ENCODE assay signal across 14 cellular contexts in the genomic region with DNA sequence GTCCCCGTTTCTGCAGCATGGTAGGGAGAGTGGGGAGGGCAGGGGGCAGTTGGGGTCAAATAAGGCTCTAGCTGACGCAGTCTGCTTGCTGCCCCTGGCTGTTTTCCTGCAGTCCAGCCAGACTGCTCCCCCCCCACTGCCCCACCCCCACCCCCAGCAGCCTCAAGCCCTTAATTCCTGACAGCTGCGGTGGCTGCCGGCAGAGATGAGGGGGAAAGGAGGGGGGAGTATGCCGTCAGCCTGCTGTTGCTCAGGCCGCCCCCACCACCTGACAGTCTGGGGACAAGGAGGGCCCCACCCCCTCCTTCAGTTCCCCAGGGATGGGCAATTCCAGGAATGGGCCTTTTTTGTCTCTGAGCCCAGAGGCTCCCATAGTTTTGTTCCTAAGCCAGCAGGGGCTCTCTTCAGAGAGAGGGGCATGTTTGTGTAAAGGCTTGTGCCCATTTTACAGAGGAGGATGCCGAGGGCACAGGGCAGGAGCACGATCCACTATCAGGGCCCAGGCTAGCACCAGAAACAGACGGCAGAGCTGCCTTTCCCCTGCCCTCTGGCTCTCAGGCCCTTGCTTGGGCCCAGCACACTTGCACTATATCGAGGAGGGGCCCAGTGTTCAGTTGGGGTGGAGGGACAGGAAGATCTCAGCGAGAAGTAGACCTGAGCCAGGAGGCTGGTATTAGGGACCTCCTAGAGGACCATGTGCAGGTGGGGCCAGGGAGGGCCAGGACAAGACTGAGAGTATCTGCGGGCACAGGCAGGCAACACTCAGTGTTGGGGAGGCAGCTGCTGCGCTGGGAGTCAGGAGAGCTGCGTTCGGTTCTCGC. TPM values are rescaled to one million over a fixed set of nuclear protein-coding genes. Genes with fewer than 3 reads are reported as not detected.
A peak's percentile ranks its signal among the peaks of the same experiment; 100 is the strongest.
DNase-seq lines count a peak whose midpoint lies in the region; ATAC-seq, FAIRE-seq and TF ChIP-seq lines count a peak whose summit lies in the region.
"Had no signal": no experiment of that assay in that cellular context is flagged by ENCODE, and none has a peak within 500 bp of the region (broad histone marks: within the 10 kb centered on the region; RNA-seq: fewer than 3 reads in every experiment).

No MANE protein-coding gene starts in this region.

- no peak for TF ChIP-seq RAD21 in HepG2 (CRISPR knock-in tag; IDR thresholded peaks at IDR 0.05)

- FAIRE-seq in HepG2 (lab: Jason Lieb, UNC): no peak
- FAIRE-seq: endothelial cell of umbilical vein had no signal

- BruUV-seq in HepG2 (replicated peaks; lab: Mats Ljungman, UMichigan): no TSS peak

- H3K4me3 ChIP-seq in HepG2 (replicated peaks in 1 of 3; ENCODE audit: insufficient read depth in 1 of 3, low read depth in 2 of 3, low read length in 3 of 3) (no peak overlapping the region), right lobe of liver (no peak overlapping the region), aorta (ENCODE audit: low read length in 2 of 2) (no peak overlapping the region)
- H3K4me3 ChIP-seq in effector memory CD4-positive, alpha-beta T cell (ENCODE audit: insufficient read depth, low read depth, low read length, poor library complexity, severe bottlenecking): peak overlapping the region; percentile 58
- H3K4me3 ChIP-seq: MG63 had no signal

- no peak for TF ChIP-seq CTCF in HepG2 (CRISPR knock-in tag; IDR thresholded peaks at IDR 0.05)
- TF ChIP-seq CTCF in right lobe of liver (IDR thresholded peaks at IDR 0.05): no peak
- TF ChIP-seq CTCF in foreskin keratinocyte (conservative IDR thresholded peaks at IDR 0.05): no peak

- no peak overlapping the region for H3K4me2 ChIP-seq in HepG2 (ENCODE audit: low read depth, low read length)

- no peaks in the 10 kb centered on the region for H3K79me2 ChIP-seq in HepG2 (ENCODE audit: insufficient read depth, low read length)

- intact Hi-C loops in HepG2 (cut with micrococcal nuclease; ENCODE audit: unreplicated experiment) (no loop called here), right lobe of liver (cut with DNase I) (no loop called here), aorta (cut with DNase I) (no loop called here)

- H4K20me1 ChIP-seq in HepG2 (ENCODE audit: insufficient read depth, low read length): peaks cover 8% of the 10 kb centered on the region; the same call in 1 of the 2 replicates

- no peak overlapping the region for H2AFZ ChIP-seq in HepG2 (ENCODE audit: low read length)

- DNase-seq in HepG2 (ENCODE audit: low spot score) (no peak), right lobe of liver (no peak), NCI-H82 (lab: John Stamatoyannopoulos, UW) (peak; percentile 97), aorta (peak; percentile 26 to 56), foreskin keratinocyte (no peak)
- DNase-seq in effector memory CD4-positive, alpha-beta T cell: no peak
- DNase-seq: amniotic stem cell; MG63; stimulated activated CD4-positive, alpha-beta T cell treated with anti-CD3 and anti-CD28 coated beads, Interleukin-15, amount 100 ng/mL, for 24 hours had no signal

- no peak for TF ChIP-seq EP300 in HepG2 (IDR thresholded peaks at IDR 0.05; ENCODE audit: low read depth in 2 of 2, low read length in 2 of 2)
- TF ChIP-seq EP300 in HepG2 (CRISPR knock-in tag; IDR thresholded peaks at IDR 0.05; ENCODE audit: borderline replicate concordance): no peak

- H3K4me1 ChIP-seq in HepG2 (ENCODE audit: insufficient read depth, low read length) (peaks cover 14% of the 10 kb centered on the region), right lobe of liver (peaks cover 0 to 5% (median 0%) of the 10 kb centered on the region in 4 donors), aorta (ENCODE audit: control insufficient read depth in 1 of 2, insufficient read depth in 2 of 2, low read length in 2 of 2) (no peaks in the 10 kb centered on the region), foreskin keratinocyte (peaks cover 10% of the 10 kb centered on the region)
- peaks cover 50% of the 10 kb centered on the region for H3K4me1 ChIP-seq in effector memory CD4-positive, alpha-beta T cell (ENCODE audit: control insufficient read depth, insufficient read depth, low read length, poor library complexity, severe bottlenecking)

- POLR2A ChIA-PET in HepG2 (lab: Yijun Ruan, JAX): no interaction called here

- in situ Hi-C loops in HepG2 (cut with HindIII; ENCODE audit: extremely low pct_ligation_motif_present, low pct_unique_long_range_greater_than_20kb): no loop called here

- H3K27me3 ChIP-seq in HepG2 (ENCODE audit: control insufficient read depth in 1 of 2, insufficient read depth in 2 of 2, low read length in 2 of 2): peaks cover 29 to 89% of the 10 kb centered on the region in 2 experiments; a peak in 4 of 5 replicates
- peaks cover 0 to 28% of the 10 kb centered on the region in 2 donors for H3K27me3 ChIP-seq in right lobe of liver
- peaks cover 2% of the 10 kb centered on the region for H3K27me3 ChIP-seq in effector memory CD4-positive, alpha-beta T cell (replicated peaks; ENCODE audit: control insufficient read depth, insufficient read depth, low read length, poor library complexity, severe bottlenecking)
- H3K27me3 ChIP-seq in aorta (ENCODE audit: control insufficient read depth in 1 of 2, insufficient read depth in 2 of 2, low read length in 1 of 2): no peaks in the 10 kb centered on the region
- peaks cover 30% of the 10 kb centered on the region for H3K27me3 ChIP-seq in foreskin keratinocyte

- H3K27ac ChIP-seq in HepG2 (ENCODE audit: extremely low read length, insufficient read depth, low read length): no peak overlapping the region
- H3K27ac ChIP-seq in right lobe of liver: no peak overlapping the region
- peak overlapping the region; percentile 84 for H3K27ac ChIP-seq in effector memory CD4-positive, alpha-beta T cell (ENCODE audit: insufficient read depth, low read length, poor library complexity, severe bottlenecking)
- H3K27ac ChIP-seq in aorta (ENCODE audit: low read depth in 1 of 2, low read length in 2 of 2): no peak overlapping the region
- no peak overlapping the region for H3K27ac ChIP-seq in foreskin keratinocyte
- H3K27ac ChIP-seq: C4-2B had no signal

- CTCF ChIA-PET in HepG2 (lab: Yijun Ruan, JAX; ENCODE audit: low intra/inter-chr PET ratio, low total read pairs): no interaction called here

- TF ChIP-seq POLR2A in HepG2 (IDR thresholded peaks at IDR 0.05; ENCODE audit: insufficient read depth in 1 of 2, low read depth in 2 of 2, low read length in 2 of 2) (no peak), right lobe of liver (IDR thresholded peaks at IDR 0.05) (no peak)

- H3K36me3 ChIP-seq in HepG2 (replicated peaks in 1 of 2; ENCODE audit: control insufficient read depth in 1 of 2, insufficient read depth in 2 of 2, low read length in 2 of 2) (no peaks in the 10 kb centered on the region), right lobe of liver (no peaks in the 10 kb centered on the region), aorta (ENCODE audit: control insufficient read depth in 1 of 2, insufficient read depth in 2 of 2, low read length in 1 of 2) (no peaks in the 10 kb centered on the region)
- no peaks in the 10 kb centered on the region for H3K36me3 ChIP-seq in effector memory CD4-positive, alpha-beta T cell (ENCODE audit: control insufficient read depth, insufficient read depth, low read length)
- H3K36me3 ChIP-seq: MG63 had no signal

- H3K9me3 ChIP-seq in HepG2 (ENCODE audit: low read length): no peaks in the 10 kb centered on the region
- no peaks in the 10 kb centered on the region for H3K9me3 ChIP-seq in right lobe of liver
- no peaks in the 10 kb centered on the region for H3K9me3 ChIP-seq in effector memory CD4-positive, alpha-beta T cell (ENCODE audit: control insufficient read depth, low read length)
- H3K9me3 ChIP-seq in aorta (ENCODE audit: control insufficient read depth, low read length): no peaks in the 10 kb centered on the region
- H3K9me3 ChIP-seq: MG63 had no signal

- no peak for ATAC-seq in HepG2
- no peak for ATAC-seq in right lobe of liver
- ATAC-seq in aorta (ENCODE audit: low FRiP score): no peak
- no peak for ATAC-seq in GM21447 (IDR thresholded peaks at IDR 0.05; ENCODE audit: unreplicated experiment)
- no peak for ATAC-seq in foreskin keratinocyte
- ATAC-seq in GM21717 (IDR thresholded peaks at IDR 0.05; ENCODE audit: unreplicated experiment): no peak

- no peak overlapping the region for H3K9ac ChIP-seq in HepG2 (ENCODE audit: insufficient read depth, low read depth, low read length)

- WGBS in HepG2 (ENCODE audit: low lambda C conversion rate): 17% methylated on average over 16 of the region's 16 CpGs
- 32% methylated on average over 12 of the region's 16 CpGs for WGBS in right lobe of liver (ENCODE audit: insufficient coverage, low coverage, low lambda C conversion rate, missing lambda C conversion rate)
- WGBS in aorta, 2 donors: 35 to 47% methylated on average over 14 to 16 of the region's 16 CpGs

RNA-seq across cellular contexts. Expression of gene WNT10A, which starts 1.5 kb away (rescaled TPM):
- total RNA-seq in HepG2 (2016; rRNA removed; fragmentation: Illumina TruSeq; extraction: Trizol) (not detected in 2 replicates), right lobe of liver (under 1 TPM in 1 of 6 experiments, not detected in 5; 0.31 TPM), aorta (not detected), foreskin keratinocyte (2.8 and 3.5 TPM in 2 replicates)
- 0.20 TPM in 1 of 2 replicates, not detected in the other for total RNA-seq in HepG2 (2016; cell fraction: cytosol; rRNA removed; fragmentation: Illumina TruSeq; extraction: Trizol; ENCODE audit: low read depth)
- total RNA-seq in HepG2 (2016; cell fraction: insoluble cytoplasmic fraction; rRNA removed; fragmentation: Illumina TruSeq; extraction: Trizol): not detected in 2 replicates
- not detected in 2 replicates for total RNA-seq in HepG2 (2016; cell fraction: membrane; rRNA removed; fragmentation: Illumina TruSeq; extraction: Trizol)
- total RNA-seq in HepG2 (2016; cell fraction: nucleus; rRNA removed; fragmentation: Illumina TruSeq; extraction: Trizol): not detected in 2 replicates
- polyA plus RNA-seq in HepG2 (2011; rRNA removed) (0.03 TPM in 1 of 2 replicates, not detected in the other), aorta (not detected), foreskin keratinocyte (2.8 and 4.1 TPM in 2 replicates)
- 0.03 TPM in 2 replicates for polyA plus RNA-seq in HepG2 (2011; cell fraction: cytosol; rRNA removed)
- 0.12 TPM in 1 of 2 replicates, not detected in the other for polyA plus RNA-seq in HepG2 (2011; cell fraction: nucleus; rRNA removed)
- polyA plus RNA-seq in HepG2 (2012): not detected in 2 replicates
- polyA plus RNA-seq in HepG2 (2016; cell fraction: cytosol; fragmentation: Illumina TruSeq; extraction: Trizol; ENCODE audit: low read depth): 0.07 TPM in 1 of 2 replicates, not detected in the other
- polyA plus RNA-seq in HepG2 (2016; cell fraction: insoluble cytoplasmic fraction; fragmentation: Illumina TruSeq; extraction: Trizol; ENCODE audit: low read depth): not detected in 2 replicates
- not detected in 2 replicates for polyA plus RNA-seq in HepG2 (2016; cell fraction: membrane; fragmentation: Illumina TruSeq; extraction: Trizol; ENCODE audit: low read depth)
- polyA plus RNA-seq in HepG2 (2016; cell fraction: nucleus; fragmentation: Illumina TruSeq; extraction: Trizol; ENCODE audit: insufficient read depth, low read depth): not detected in 2 replicates
- polyA minus RNA-seq in HepG2 (2011; rRNA and poly(A)+ RNA removed; ENCODE audit: low replicate concordance): 0.05 TPM in 1 of 2 replicates, not detected in the other
- not detected in 2 replicates for polyA minus RNA-seq in HepG2 (2011; cell fraction: cytosol; rRNA and poly(A)+ RNA removed)
- not detected in 2 replicates for polyA minus RNA-seq in HepG2 (2011; cell fraction: nucleus; rRNA and poly(A)+ RNA removed)
- total RNA-seq: endothelial cell of umbilical vein had no signal
- polyA plus RNA-seq: endothelial cell of umbilical vein had no signal

RNA-seq across cellular contexts. Expression of gene WNT6, which starts 19.5 kb away (rescaled TPM):
- total RNA-seq in HepG2 (2016; rRNA removed; fragmentation: Illumina TruSeq; extraction: Trizol): 0.20 TPM in 1 of 2 replicates, not detected in the other
- total RNA-seq in HepG2 (2016; cell fraction: cytosol; rRNA removed; fragmentation: Illumina TruSeq; extraction: Trizol; ENCODE audit: low read depth): not detected in 2 replicates
- 0.13 TPM in 1 of 2 replicates, not detected in the other for total RNA-seq in HepG2 (2016; cell fraction: insoluble cytoplasmic fraction; rRNA removed; fragmentation: Illumina TruSeq; extraction: Trizol)
- total RNA-seq in HepG2 (2016; cell fraction: membrane; rRNA removed; fragmentation: Illumina TruSeq; extraction: Trizol): 0.12 TPM in 1 of 2 replicates, not detected in the other
- not detected in 2 replicates for total RNA-seq in HepG2 (2016; cell fraction: nucleus; rRNA removed; fragmentation: Illumina TruSeq; extraction: Trizol)
- 0.09 TPM in 1 of 2 replicates, not detected in the other for polyA plus RNA-seq in HepG2 (2011; rRNA removed)
- 0.04 and 0.05 TPM in 2 replicates for polyA plus RNA-seq in HepG2 (2011; cell fraction: cytosol; rRNA removed)
- polyA plus RNA-seq in HepG2 (2011; cell fraction: nucleus; rRNA removed): 0.28 and 0.42 TPM in 2 replicates
- not detected in 2 replicates for polyA plus RNA-seq in HepG2 (2012)
- polyA plus RNA-seq in HepG2 (2016; cell fraction: cytosol; fragmentation: Illumina TruSeq; extraction: Trizol; ENCODE audit: low read depth): not detected in 2 replicates
- polyA plus RNA-seq in HepG2 (2016; cell fraction: insoluble cytoplasmic fraction; fragmentation: Illumina TruSeq; extraction: Trizol; ENCODE audit: low read depth): not detected in 2 replicates
- polyA plus RNA-seq in HepG2 (2016; cell fraction: membrane; fragmentation: Illumina TruSeq; extraction: Trizol; ENCODE audit: low read depth): 0.10 TPM in 1 of 2 replicates, not detected in the other
- polyA plus RNA-seq in HepG2 (2016; cell fraction: nucleus; fragmentation: Illumina TruSeq; extraction: Trizol; ENCODE audit: insufficient read depth, low read depth): 0.37 and 0.91 TPM in 2 replicates
- polyA minus RNA-seq in HepG2 (2011; rRNA and poly(A)+ RNA removed; ENCODE audit: low replicate concordance): 0.09 and 0.14 TPM in 2 replicates
- polyA minus RNA-seq in HepG2 (2011; cell fraction: cytosol; rRNA and poly(A)+ RNA removed): not detected in 2 replicates
- not detected in 2 replicates for polyA minus RNA-seq in HepG2 (2011; cell fraction: nucleus; rRNA and poly(A)+ RNA removed)
- under 1 TPM in 1 of 6 experiments, not detected in 5; 0.25 TPM for total RNA-seq in right lobe of liver
- 1 to 10 TPM in 1 of 2 donors, under 1 TPM in 1; 0.88 to 2.1 TPM for total RNA-seq in aorta
- polyA plus RNA-seq in aorta: not detected
- not detected in 2 replicates for total RNA-seq in foreskin keratinocyte
- not detected in 2 replicates for polyA plus RNA-seq in foreskin keratinocyte
- total RNA-seq: endothelial cell of umbilical vein had no signal
- polyA plus RNA-seq: endothelial cell of umbilical vein, neural cell had no signal

RNA-seq across cellular contexts. Expression of gene PRKAG3, which starts 47.5 kb away (rescaled TPM):
- not detected in 2 replicates for total RNA-seq in HepG2 (2016; rRNA removed; fragmentation: Illumina TruSeq; extraction: Trizol)
- total RNA-seq in HepG2 (2016; cell fraction: cytosol; rRNA removed; fragmentation: Illumina TruSeq; extraction: Trizol; ENCODE audit: low read depth): not detected in 2 replicates
- not detected in 2 replicates for total RNA-seq in HepG2 (2016; cell fraction: insoluble cytoplasmic fraction; rRNA removed; fragmentation: Illumina TruSeq; extraction: Trizol)
- not detected in 2 replicates for total RNA-seq in HepG2 (2016; cell fraction: membrane; rRNA removed; fragmentation: Illumina TruSeq; extraction: Trizol)
- total RNA-seq in HepG2 (2016; cell fraction: nucleus; rRNA removed; fragmentation: Illumina TruSeq; extraction: Trizol): not detected in 2 replicates
- not detected in 2 replicates for polyA plus RNA-seq in HepG2 (2011; rRNA removed)
- not detected in 2 replicates for polyA plus RNA-seq in HepG2 (2011; cell fraction: cytosol; rRNA removed)
- not detected in 2 replicates for polyA plus RNA-seq in HepG2 (2011; cell fraction: nucleus; rRNA removed)
- not detected in 2 replicates for polyA plus RNA-seq in HepG2 (2012)
- not detected in 2 replicates for polyA plus RNA-seq in HepG2 (2016; cell fraction: cytosol; fragmentation: Illumina TruSeq; extraction: Trizol; ENCODE audit: low read depth)
- polyA plus RNA-seq in HepG2 (2016; cell fraction: insoluble cytoplasmic fraction; fragmentation: Illumina TruSeq; extraction: Trizol; ENCODE audit: low read depth): not detected in 2 replicates
- polyA plus RNA-seq in HepG2 (2016; cell fraction: membrane; fragmentation: Illumina TruSeq; extraction: Trizol; ENCODE audit: low read depth): not detected in 2 replicates
- not detected in 2 replicates for polyA plus RNA-seq in HepG2 (2016; cell fraction: nucleus; fragmentation: Illumina TruSeq; extraction: Trizol; ENCODE audit: insufficient read depth, low read depth)
- polyA minus RNA-seq in HepG2 (2011; rRNA and poly(A)+ RNA removed; ENCODE audit: low replicate concordance): 0.32 TPM in 1 of 2 replicates, not detected in the other
- polyA minus RNA-seq in HepG2 (2011; cell fraction: cytosol; rRNA and poly(A)+ RNA removed): not detected in 2 replicates
- polyA minus RNA-seq in HepG2 (2011; cell fraction: nucleus; rRNA and poly(A)+ RNA removed): not detected in 2 replicates
- not detected for total RNA-seq in right lobe of liver
- total RNA-seq in aorta: 1 to 10 TPM in 1 of 2 donors, under 1 TPM in 1; 0.19 to 1.0 TPM
- under 1 TPM; 0.13 to 0.20 TPM for polyA plus RNA-seq in aorta
- not detected in 2 replicates for total RNA-seq in foreskin keratinocyte
- polyA plus RNA-seq in foreskin keratinocyte: not detected in 2 replicates
- total RNA-seq: endothelial cell of umbilical vein had no signal
- polyA plus RNA-seq: endothelial cell of umbilical vein, neural cell had no signal

Comparison
In these comparisons a context has a peak if more than half of its experiments do, and no peak if none do; other contexts are left out.
1. DNase-seq: peak in NCI-H82 (single experiment) and aorta (2 of 2); none in HepG2 (single experiment), right lobe of liver (0 of 3), effector memory CD4-positive, alpha-beta T cell (0 of 3) and foreskin keratinocyte (0 of 2).